Comparison of ENCODE assay signal across 9 cellular contexts in genomic region chr6:136719280-136720044, GRCh38.
DNase-seq lines count a peak whose midpoint lies in the region; ATAC-seq and TF ChIP-seq lines count a peak whose summit lies in the region.
"Had no signal": no experiment of that assay in that cellular context is flagged by ENCODE, and none has a peak within 500 bp of the region (broad histone marks: within the 10 kb centered on the region; RNA-seq: fewer than 3 reads in every experiment).

No MANE protein-coding gene starts in this region.

- TF ChIP-seq RAD21 in IMR-90 (IDR thresholded peaks at IDR 0.05; ENCODE audit: low read length): no peak

- H3K56ac ChIP-seq in IMR-90 (ENCODE audit: extremely low read depth, insufficient read depth, low read length): no peak overlapping the region

- H3K4me3 ChIP-seq in IMR-90 (ENCODE audit: insufficient read depth, low read depth, low read length) (no peak overlapping the region), left lung (no peak overlapping the region)
- H3K4me3 ChIP-seq in effector memory CD4-positive, alpha-beta T cell (ENCODE audit: insufficient read depth, low read depth, low read length, poor library complexity, severe bottlenecking): no peak overlapping the region

- H3K27ac ChIP-seq in IMR-90 (ENCODE audit: insufficient read depth, low read length) (no peak overlapping the region), left lung (peak overlapping the region in 1 of 2 donors; percentile 11)
- no peak overlapping the region for H3K27ac ChIP-seq in effector memory CD4-positive, alpha-beta T cell (ENCODE audit: insufficient read depth, low read length, poor library complexity, severe bottlenecking)

- no peak overlapping the region; the same call in 1 of the 2 replicates for H3K9ac ChIP-seq in IMR-90 (ENCODE audit: low read depth, low read length)

- no peak overlapping the region for H2BK120ac ChIP-seq in IMR-90 (ENCODE audit: low read depth, low read length)

- 0 out of 2 replicates have a peak, but pooled peaks cover 5% of the 10 kb centered on the region for H3K9me1 ChIP-seq in IMR-90 (ENCODE audit: insufficient read depth, low read length)

- no peak overlapping the region for H3K23ac ChIP-seq in IMR-90 (ENCODE audit: low read depth, low read length)

- peak; percentile 16 for DNase-seq in IMR-90
- DNase-seq in left lung: no peak
- no peak for DNase-seq in amniotic stem cell (lab: John Stamatoyannopoulos, UW)
- no peak for DNase-seq in effector memory CD4-positive, alpha-beta T cell
- no peak for DNase-seq in cerebellar nuclear complex (lab: John Stamatoyannopoulos, UW)
- DNase-seq in activated CD4-positive, CD25-positive, alpha-beta regulatory T cell treated with anti-CD3 and anti-CD28 coated beads, Interleukin-2, amount 50 U/mL, for 72 hours: no peak
- DNase-seq: left cardiac atrium had no signal

- H3K27me3 ChIP-seq in IMR-90 (ENCODE audit: control insufficient read depth, insufficient read depth, low read length) (no peaks in the 10 kb centered on the region), left lung (no peaks in the 10 kb centered on the region)
- no peaks in the 10 kb centered on the region for H3K27me3 ChIP-seq in effector memory CD4-positive, alpha-beta T cell (replicated peaks; ENCODE audit: control insufficient read depth, insufficient read depth, low read length, poor library complexity, severe bottlenecking)

- no CpG with 5 or more reads among the region's 2 CpGs for WGBS in IMR-90 (ENCODE audit: extremely low coverage in 2 of 2, insufficient read length in 1 of 2), 2 experiments

- no peak overlapping the region for H2BK5ac ChIP-seq in IMR-90 (ENCODE audit: low read depth, low read length, poor library complexity, severe bottlenecking)

- no peak overlapping the region for H2AFZ ChIP-seq in IMR-90 (replicated peaks; ENCODE audit: low read length, poor library complexity)

- ATAC-seq in GM18498 (IDR thresholded peaks at IDR 0.05; ENCODE audit: unreplicated experiment): peak; percentile 35
- peak; percentile 40 for ATAC-seq in GM21619 (IDR thresholded peaks at IDR 0.05; ENCODE audit: unreplicated experiment)
- ATAC-seq in IMR-90 (ENCODE audit: low read depth): no peak; the same call in 1 of the 2 replicates
- peak; percentile 26 for ATAC-seq in left lung

- peak overlapping the region; percentile 22; the same call in 1 of the 2 replicates for H3K4me2 ChIP-seq in IMR-90 (ENCODE audit: low read depth, low read length)

- H3K4me1 ChIP-seq in IMR-90 (ENCODE audit: control insufficient read depth, insufficient read depth, low read length) (peaks cover 3% of the 10 kb centered on the region), left lung (peaks cover 9 to 60% of the 10 kb centered on the region in 2 donors)
- H3K4me1 ChIP-seq in effector memory CD4-positive, alpha-beta T cell (ENCODE audit: control insufficient read depth, insufficient read depth, low read length, poor library complexity, severe bottlenecking): no peaks in the 10 kb centered on the region

- no peak overlapping the region for H4K5ac ChIP-seq in IMR-90 (ENCODE audit: low read depth, low read length)

- no peak for TF ChIP-seq CTCF in IMR-90 (conservative IDR thresholded peaks at IDR 0.05; ENCODE audit: low read depth, low read length)
- no peak for TF ChIP-seq CTCF in left lung (IDR thresholded peaks at IDR 0.05)

- no peak overlapping the region for H2AK5ac ChIP-seq in IMR-90 (ENCODE audit: low read depth, low read length)

- H4K91ac ChIP-seq in IMR-90 (ENCODE audit: insufficient read depth, low read depth, low read length): no peak overlapping the region

- H3K14ac ChIP-seq in IMR-90 (replicated peaks; ENCODE audit: low read depth, low read length): no peak overlapping the region

- no peaks in the 10 kb centered on the region for H3K9me3 ChIP-seq in IMR-90 (ENCODE audit: control insufficient read depth, insufficient read depth, low read length)
- H3K9me3 ChIP-seq in left lung: peaks cover 0 to 5% of the 10 kb centered on the region in 2 donors
- no peaks in the 10 kb centered on the region for H3K9me3 ChIP-seq in effector memory CD4-positive, alpha-beta T cell (ENCODE audit: control insufficient read depth, low read length)

- CTCF ChIA-PET in IMR-90 (lab: Yijun Ruan, JAX): no interaction called here

- no peak overlapping the region for H3K18ac ChIP-seq in IMR-90 (ENCODE audit: low read depth, low read length)

- intact Hi-C loops in IMR-90 (cut with micrococcal nuclease): loop anchor here (5.0 kb wide), 1 partner anchor 73 kb away; the partner anchor contains the start of gene MAP3K5
- intact Hi-C loops in left lung (cut with DNase I): no loop called here

- no TSS peak for BruUV-seq in IMR-90 (replicated peaks; lab: Mats Ljungman, UMichigan)

- peaks cover 16 to 56% of the 10 kb centered on the region in 2 experiments for H3K79me1 ChIP-seq in IMR-90 (ENCODE audit: low read depth in 1 of 2, low read length in 2 of 2)

- H3K36me3 ChIP-seq in IMR-90 (ENCODE audit: control insufficient read depth, insufficient read depth, low read length) (0 out of 2 replicates have a peak, but pooled peaks cover 2% of the 10 kb centered on the region), left lung (no peaks in the 10 kb centered on the region)
- no peaks in the 10 kb centered on the region for H3K36me3 ChIP-seq in effector memory CD4-positive, alpha-beta T cell (ENCODE audit: control insufficient read depth, insufficient read depth, low read length)

- no peak overlapping the region for H2BK20ac ChIP-seq in IMR-90 (ENCODE audit: low read depth, low read length)

- no peak overlapping the region for H3K4ac ChIP-seq in IMR-90 (ENCODE audit: low read depth, low read length)

- no peak overlapping the region for H2BK15ac ChIP-seq in IMR-90 (ENCODE audit: low read depth, low read length)

- H4K20me1 ChIP-seq in IMR-90 (ENCODE audit: insufficient read depth, low read length): peaks cover 11% of the 10 kb centered on the region; the same call in 1 of the 2 replicates

- POLR2A ChIA-PET in IMR-90 (lab: Charles Lee; ENCODE audit: unreplicated experiment): interaction anchor here (0.5 kb wide), 1 partner anchor 18 kb away, joined by 3 read pairs; no protein-coding TSS in a partner anchor

- dilution Hi-C loops in IMR-90 (cut with HindIII; ENCODE audit: low sequenced_read_pairs, unreplicated experiment): no loop called here

- H2AK9ac ChIP-seq in IMR-90 (replicated peaks; ENCODE audit: low read depth, low read length, poor library complexity): no peak overlapping the region

- in situ Hi-C loops in IMR-90 (cut with MboI; ENCODE audit: low sequenced_read_pairs): no loop called here

- no peak overlapping the region for H4K8ac ChIP-seq in IMR-90 (ENCODE audit: low read depth in 2 of 2, low read length in 2 of 2)

- TF ChIP-seq POLR2A in IMR-90 (IDR thresholded peaks at IDR 0.05; ENCODE audit: low read depth, low read length): no peak

TF ChIP-seq in IMR-90, 13 proteins besides CTCF, POLR2A, EP300 and RAD21:
- no peak for TF ChIP-seq NFE2L2 (IDR thresholded peaks at IDR 0.05; ENCODE audit: low read depth, low read length)
- TF ChIP-seq USF2 (IDR thresholded peaks at IDR 0.05; ENCODE audit: low read depth, low read length): no peak
- TF ChIP-seq RCOR1 (IDR thresholded peaks at IDR 0.05; ENCODE audit: insufficient replicate concordance, low read length): no peak
- TF ChIP-seq BHLHE40 (IDR thresholded peaks at IDR 0.05; ENCODE audit: low read depth, low read length): no peak
- no peak for TF ChIP-seq CHD1 (IDR thresholded peaks at IDR 0.05; ENCODE audit: low read depth, low read length)
